Comparison of ENCODE assay signal across 8 cellular contexts in genomic region chrX:19889582-19890342, GRCh38. TPM values are rescaled to one million over a fixed set of nuclear protein-coding genes. Genes with fewer than 3 reads are reported as not detected.
DNase-seq lines count a peak whose midpoint lies in the region; ATAC-seq, FAIRE-seq and TF ChIP-seq lines count a peak whose summit lies in the region.

No MANE protein-coding gene starts in this region.

- WGBS in psoas muscle, 3 donors: 64 to 67% (median 66%) methylated on average over 9 of the region's 9 CpGs

- peak; percentile 31 to 62 for ATAC-seq in activated naive CD4-positive, alpha-beta T cell treated with anti-CD3 and anti-CD28 coated beads, Interleukin-2, amount 50 U/mL, for 72 hours
- ATAC-seq in esophagus mucosa (no peak), psoas muscle (no peak)

- H4K20me1 ChIP-seq in OCI-LY3 (ENCODE audit: insufficient read depth, low read length): peaks cover 18% of the 10 kb centered on the region

- no peak overlapping the region for H3K27ac Mint-ChIP-seq in activated naive CD4-positive, alpha-beta T cell treated with anti-CD3 and anti-CD28 coated beads, Interleukin-2, amount 50 U/mL, for 72 hours

- TF ChIP-seq CTCF in OCI-LY3 (IDR thresholded peaks at IDR 0.05; ENCODE audit: low read depth, low read length) (no peak), psoas muscle (IDR thresholded peaks at IDR 0.05) (no peak)

- no peaks in the 10 kb centered on the region for H3K36me3 Mint-ChIP-seq in activated naive CD4-positive, alpha-beta T cell treated with anti-CD3 and anti-CD28 coated beads, Interleukin-2, amount 50 U/mL, for 72 hours

- H3K4me2 ChIP-seq in OCI-LY3 (ENCODE audit: low read length): peak overlapping the region; percentile 24

- no peak overlapping the region for H3K27ac ChIP-seq in OCI-LY3 (ENCODE audit: low read length)
- no peak overlapping the region for H3K27ac ChIP-seq in psoas muscle

- no peak overlapping the region for H2AFZ ChIP-seq in OCI-LY3 (ENCODE audit: low read depth, low read length)

- H3K9me3 ChIP-seq in OCI-LY3 (ENCODE audit: insufficient read depth, low read length) (no peaks in the 10 kb centered on the region), psoas muscle (no peaks in the 10 kb centered on the region)

- FAIRE-seq in H54 (lab: Jason Lieb, UNC): no peak

- intact Hi-C loops in psoas muscle (cut with DNase I): loop anchor here (2.0 to 10.0 kb wide), 8 partner anchors 145 to 515 kb away; partner anchors contain the start of gene MAP7D2 (in 1 of the 2)

- H3K9ac ChIP-seq in OCI-LY3 (ENCODE audit: low read length): no peak overlapping the region

- H3K27me3 ChIP-seq in OCI-LY3 (ENCODE audit: low read depth, low read length) (no peaks in the 10 kb centered on the region), psoas muscle (ENCODE audit: insufficient read depth in 3 of 3, low read length in 2 of 3) (peaks cover 0 to 7% (median 0%) of the 10 kb centered on the region in 3 donors)

- DNase-seq in EL (peak; percentile 73), H54 (ENCODE audit: insufficient read length, low spot score) (peak; percentile 21), psoas muscle (no peak), cerebellar nuclear complex (lab: John Stamatoyannopoulos, UW) (no peak)
- peak in 1 of 2 donors; percentile 43 for DNase-seq in activated naive CD4-positive, alpha-beta T cell treated with anti-CD3 and anti-CD28 coated beads, Interleukin-2, amount 50 U/mL, for 72 hours (ENCODE audit: low spot score in 2 of 2)
- DNase-seq in stimulated activated CD4-positive, alpha-beta T cell treated with anti-CD3 and anti-CD28 coated beads, Interleukin-12 subunit alpha, Interleukin-12 subunit beta, amount 100 ng/mL, for 4 hours: peak; percentile 38

- no peaks in the 10 kb centered on the region for H3K9me3 Mint-ChIP-seq in activated naive CD4-positive, alpha-beta T cell treated with anti-CD3 and anti-CD28 coated beads, Interleukin-2, amount 50 U/mL, for 72 hours

- no peak overlapping the region for H3K4me3 ChIP-seq in OCI-LY3 (ENCODE audit: low read length)
- no peak overlapping the region for H3K4me3 ChIP-seq in psoas muscle

- H3K4me1 ChIP-seq in OCI-LY3 (ENCODE audit: low read length) (peaks cover 29% of the 10 kb centered on the region), psoas muscle (no peaks in the 10 kb centered on the region)

- TF ChIP-seq POLR2A in H54 (IDR thresholded peaks at IDR 0.05; ENCODE audit: low read depth, low read length): no peak

- H3K36me3 ChIP-seq in OCI-LY3 (replicated peaks; ENCODE audit: low read depth, low read length) (peaks cover 7% of the 10 kb centered on the region), psoas muscle (ENCODE audit: insufficient read depth in 1 of 2, low read depth in 1 of 2) (no peaks in the 10 kb centered on the region)

- H3K79me2 ChIP-seq in OCI-LY3 (ENCODE audit: low read length): peaks cover 25% of the 10 kb centered on the region

RNA-seq across cellular contexts. Expression of gene SH3KBP1, which starts 2.4 kb away (rescaled TPM):
- total RNA-seq in activated naive CD4-positive, alpha-beta T cell treated with anti-CD3 and anti-CD28 coated beads, Interleukin-2, amount 50 U/mL, for 72 hours: 10 to 100 TPM; 76.0 to 97.3 TPM
- total RNA-seq in esophagus mucosa: 3.1 TPM
- 10 to 100 TPM in 2 of 4 donors, 1 to 10 TPM in 2; 3.7 to 11.5 (median 8.3) TPM for total RNA-seq in psoas muscle
- 1 to 10 TPM; 2.2 to 4.1 (median 3.0) TPM for polyA plus RNA-seq in psoas muscle

Comparison
In these comparisons a context has a peak if more than half of its experiments do, and no peak if none do; other contexts are left out.
1. DNase-seq: peak in EL (single experiment), H54 (single experiment) and stimulated activated CD4-positive, alpha-beta T cell treated with anti-CD3 and anti-CD28 coated beads, Interleukin-12 subunit alpha, Interleukin-12 subunit beta, amount 100 ng/mL, for 4 hours (single experiment); none in psoas muscle (0 of 2) and cerebellar nuclear complex (0 of 2).
2. ATAC-seq: peak in activated naive CD4-positive, alpha-beta T cell treated with anti-CD3 and anti-CD28 coated beads, Interleukin-2, amount 50 U/mL, for 72 hours (2 of 2); none in esophagus mucosa (single experiment) and psoas muscle (0 of 4).
3. RNA of gene SH3KBP1, which starts 2.4 kb away (total RNA-seq): 76.0 to 97.3 TPM in activated naive CD4-positive, alpha-beta T cell treated with anti-CD3 and anti-CD28 coated beads, Interleukin-2, amount 50 U/mL, for 72 hours; 3.7 to 11.5 TPM in psoas muscle and 3.1 TPM in esophagus mucosa (single experiment); every median in the first group is over 4 times any median in the second.